In the genomic region with DNA sequence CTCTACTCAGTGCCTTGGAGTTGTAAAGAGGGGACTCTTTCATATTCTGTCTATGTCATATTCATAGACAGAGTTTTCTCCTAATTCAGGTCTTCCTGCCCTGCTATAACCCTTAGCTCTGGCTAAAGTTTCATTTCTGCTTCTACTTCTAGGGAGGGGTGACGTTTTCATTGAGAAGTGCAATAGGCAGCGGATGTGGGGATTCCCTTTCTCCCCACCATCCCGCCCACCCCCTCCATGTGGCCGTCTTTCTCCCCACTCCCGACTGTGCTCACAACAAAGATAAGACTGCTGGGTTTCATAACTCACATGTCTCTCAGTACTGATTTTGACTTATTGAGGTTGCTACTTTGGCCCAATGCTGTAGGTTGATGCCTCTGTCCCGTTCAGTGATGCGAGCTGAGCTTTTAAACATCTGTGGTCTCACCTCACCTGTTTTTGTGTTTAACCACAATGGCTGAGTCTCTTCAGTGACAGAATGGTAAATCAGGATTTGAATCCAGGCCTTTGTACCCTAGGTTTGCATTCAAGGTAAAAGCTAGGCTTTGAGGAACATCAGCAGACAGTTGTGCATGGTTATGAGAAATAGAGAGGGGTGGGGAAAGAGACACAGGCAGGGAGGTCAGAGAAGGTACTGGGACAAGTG, we compare ENCODE assay signal across 8 cellular contexts. TPM values are rescaled to one million over a fixed set of nuclear protein-coding genes. Genes with fewer than 3 reads are reported as not detected.
DNase-seq lines count a peak whose midpoint lies in the region; ATAC-seq and TF ChIP-seq lines count a peak whose summit lies in the region.

No MANE protein-coding gene starts in this region.

- H3K9me3 ChIP-seq in gastroesophageal sphincter: no peaks in the 10 kb centered on the region

- ATAC-seq in GM19395 (IDR thresholded peaks at IDR 0.05; ENCODE audit: unreplicated experiment) (peak; percentile 82), HG03103 (IDR thresholded peaks at IDR 0.05; ENCODE audit: low read depth, unreplicated experiment) (peak; percentile 59), gastroesophageal sphincter (no peak)

- no peak overlapping the region for H3K4me3 ChIP-seq in gastroesophageal sphincter

- H3K4me1 ChIP-seq in gastroesophageal sphincter: no peaks in the 10 kb centered on the region

- peak; percentile 63 to 71 for DNase-seq in activated CD4-positive, alpha-beta T cell treated with anti-CD3 and anti-CD28 coated beads, Interleukin-2, amount 50 U/mL, for 48 hours
- DNase-seq in stimulated activated CD4-positive, alpha-beta T cell treated with anti-CD3 and anti-CD28 coated beads, Interleukin-4, amount 100 ng/mL, for 24 hours: peak; percentile 56
- DNase-seq in cortex of kidney (lab: John Stamatoyannopoulos, UW): no peak
- no peak for DNase-seq in NCI-H526 treated with DMSO at 0.1 percent for 48 hours (lab: John Stamatoyannopoulos, UW)
- DNase-seq in DMS153 (lab: John Stamatoyannopoulos, UW): no peak

- no peak for TF ChIP-seq EP300 in gastroesophageal sphincter (IDR thresholded peaks at IDR 0.05)

- TF ChIP-seq POLR2A in gastroesophageal sphincter (IDR thresholded peaks at IDR 0.05): no peak

- H3K27me3 ChIP-seq in gastroesophageal sphincter: no peaks in the 10 kb centered on the region

- TF ChIP-seq CTCF in gastroesophageal sphincter (IDR thresholded peaks at IDR 0.05): no peak

- no peak overlapping the region for H3K27ac ChIP-seq in gastroesophageal sphincter

- 59 to 70% methylated on average over 3 to 7 of the region's 7 CpGs for WGBS in gastroesophageal sphincter (ENCODE audit: low coverage in 1 of 2), 2 donors

- no peaks in the 10 kb centered on the region for H3K36me3 ChIP-seq in gastroesophageal sphincter

RNA-seq across cellular contexts. Expression of a gene that starts 7.8 kb away (rescaled TPM):
- total RNA-seq in gastroesophageal sphincter: under 1 TPM in 3 of 4 donors, not detected in 1; 0.12 to 0.17 (median 0.13) TPM

RNA-seq across cellular contexts. Expression of a gene that starts 41.4 kb away (rescaled TPM):
- 10 to 100 TPM; 21.8 to 34.7 (median 24.3) TPM for total RNA-seq in gastroesophageal sphincter

Comparison
In these comparisons a context has a peak if more than half of its experiments do, and no peak if none do; other contexts are left out.
1. DNase-seq: peak in activated CD4-positive, alpha-beta T cell treated with anti-CD3 and anti-CD28 coated beads, Interleukin-2, amount 50 U/mL, for 48 hours (2 of 2) and stimulated activated CD4-positive, alpha-beta T cell treated with anti-CD3 and anti-CD28 coated beads, Interleukin-4, amount 100 ng/mL, for 24 hours (single experiment); none in cortex of kidney (single experiment), NCI-H526 treated with DMSO at 0.1 percent for 48 hours (single experiment) and DMS153 (single experiment).